ENCODE assay signal across 10 cellular contexts in genomic region chr20:5843054-5843731, GRCh38.
DNase-seq lines count a peak whose midpoint lies in the region; ATAC-seq and TF ChIP-seq lines count a peak whose summit lies in the region.
"Had no signal": no experiment of that assay in that cellular context is flagged by ENCODE, and none has a peak within 500 bp of the region (broad histone marks: within the 10 kb centered on the region; RNA-seq: fewer than 3 reads in every experiment).

No MANE protein-coding gene starts in this region.

- peaks cover 7% of the 10 kb centered on the region for H3K36me3 Mint-ChIP-seq in activated CD8-positive, alpha-beta memory T cell treated with anti-CD3 and anti-CD28 coated beads, Interleukin-2, amount 10 ng/mL, durations not matched to agents 7 days and 5 days
- peaks cover 2 to 7% of the 10 kb centered on the region in 2 donors for H3K36me3 Mint-ChIP-seq in stimulated activated naive B cell treated with anti-CD40 and anti-IgM and Interleukin-4, amounts not matched to agents 10 μg/mL and 1 μg/mL and 100 μg/mL, for 72 hours

- peak overlapping the region; percentile 2 for H3K27ac Mint-ChIP-seq in activated CD8-positive, alpha-beta memory T cell treated with anti-CD3 and anti-CD28 coated beads, Interleukin-2, amount 10 ng/mL, durations not matched to agents 7 days and 5 days
- peak overlapping the region; percentile 4 for H3K27ac Mint-ChIP-seq in stimulated activated naive B cell treated with anti-CD40 and anti-IgM and Interleukin-4, amounts not matched to agents 10 μg/mL and 1 μg/mL and 100 μg/mL, for 72 hours

- peak overlapping the region; percentile 34 for H3K4me3 ChIP-seq in OCI-LY3 (ENCODE audit: low read length)

- peaks cover 6% of the 10 kb centered on the region for H3K36me3 ChIP-seq in OCI-LY3 (replicated peaks; ENCODE audit: low read depth, low read length)

- H3K27me3 ChIP-seq in OCI-LY3 (ENCODE audit: low read depth, low read length): peaks cover 35% of the 10 kb centered on the region

- H3K9me3 ChIP-seq in OCI-LY3 (ENCODE audit: insufficient read depth, low read length): no peaks in the 10 kb centered on the region

- peaks cover 17% of the 10 kb centered on the region; the same call in 1 of the 2 replicates for H4K20me1 ChIP-seq in OCI-LY3 (ENCODE audit: insufficient read depth, low read length)

- H3K9me3 Mint-ChIP-seq in activated CD8-positive, alpha-beta memory T cell treated with anti-CD3 and anti-CD28 coated beads, Interleukin-2, amount 10 ng/mL, durations not matched to agents 7 days and 5 days (ENCODE audit: low read depth): no peaks in the 10 kb centered on the region
- H3K9me3 Mint-ChIP-seq in stimulated activated naive B cell treated with anti-CD40 and anti-IgM and Interleukin-4, amounts not matched to agents 10 μg/mL and 1 μg/mL and 100 μg/mL, for 72 hours: no peaks in the 10 kb centered on the region

- peak overlapping the region; percentile 20; the same call in 1 of the 2 replicates for H3K27ac ChIP-seq in OCI-LY3 (ENCODE audit: low read length)

- CTCF ChIA-PET in activated CD8-positive, alpha-beta memory T cell treated with anti-CD3 and anti-CD28 coated beads, Interleukin-2, amount 10 ng/mL, durations not matched to agents 7 days and 5 days (lab: Charles Lee): interaction anchor here (0.8 to 3.4 kb wide), 6 partner anchors 11 to 314 kb away, joined by 3 to 15 read pairs (median 3); no protein-coding TSS in a partner anchor

- no peak overlapping the region for H2AFZ ChIP-seq in OCI-LY3 (ENCODE audit: low read depth, low read length)

- peak; percentile 47 for ATAC-seq in activated CD8-positive, alpha-beta memory T cell treated with anti-CD3 and anti-CD28 coated beads, Interleukin-2, amount 10 ng/mL, durations not matched to agents 7 days and 5 days
- ATAC-seq in HG02642 (IDR thresholded peaks at IDR 0.05; ENCODE audit: poor library complexity, unreplicated experiment): peak; percentile 56
- ATAC-seq in stimulated activated naive B cell treated with anti-CD40 and anti-IgM and Interleukin-4, amounts not matched to agents 10 μg/mL and 1 μg/mL and 100 μg/mL, for 72 hours (replicated peaks): peak; percentile 56 to 57

- H3K4me3 Mint-ChIP-seq in activated CD8-positive, alpha-beta memory T cell treated with anti-CD3 and anti-CD28 coated beads, Interleukin-2, amount 10 ng/mL, durations not matched to agents 7 days and 5 days: no peak overlapping the region
- H3K4me3 Mint-ChIP-seq in stimulated activated naive B cell treated with anti-CD40 and anti-IgM and Interleukin-4, amounts not matched to agents 10 μg/mL and 1 μg/mL and 100 μg/mL, for 72 hours: no peak overlapping the region

- H3K4me2 ChIP-seq in OCI-LY3 (ENCODE audit: low read length): peak overlapping the region; percentile 61

- H3K79me2 ChIP-seq in OCI-LY3 (ENCODE audit: low read length): no peaks in the 10 kb centered on the region

- no peak for DNase-seq in activated CD8-positive, alpha-beta memory T cell treated with anti-CD3 and anti-CD28 coated beads, Interleukin-2, amount 10 ng/mL, durations not matched to agents 7 days and 5 days
- DNase-seq in activated CD8-positive, alpha-beta memory T cell treated with anti-CD3 and anti-CD28 coated beads for 24 hours: no peak
- no peak for DNase-seq in stimulated activated naive B cell treated with anti-CD40 and anti-IgM and Interleukin-4, amounts not matched to agents 10 μg/mL and 1 μg/mL and 100 μg/mL, for 72 hours
- DNase-seq in glomerular visceral epithelial cell (ENCODE audit: extremely low spot score): no peak
- no peak for DNase-seq in stimulated activated CD4-positive, alpha-beta T cell treated with anti-CD3 and anti-CD28 coated beads, Interleukin-12 subunit alpha, Interleukin-12 subunit beta, amount 100 ng/mL, for 4 hours
- no peak for DNase-seq in cardiac septum (ENCODE audit: low spot score)
- DNase-seq: cortex of kidney, NCI-H146 had no signal

- intact Hi-C loops in cardiac septum (cut with DNase I): no loop called here

- peaks cover 43% of the 10 kb centered on the region for H3K4me1 Mint-ChIP-seq in activated CD8-positive, alpha-beta memory T cell treated with anti-CD3 and anti-CD28 coated beads, Interleukin-2, amount 10 ng/mL, durations not matched to agents 7 days and 5 days
- H3K4me1 Mint-ChIP-seq in stimulated activated naive B cell treated with anti-CD40 and anti-IgM and Interleukin-4, amounts not matched to agents 10 μg/mL and 1 μg/mL and 100 μg/mL, for 72 hours: peaks cover 18 to 34% of the 10 kb centered on the region in 2 donors

- peaks cover 22% of the 10 kb centered on the region for H3K27me3 Mint-ChIP-seq in activated CD8-positive, alpha-beta memory T cell treated with anti-CD3 and anti-CD28 coated beads, Interleukin-2, amount 10 ng/mL, durations not matched to agents 7 days and 5 days
- no peaks in the 10 kb centered on the region for H3K27me3 Mint-ChIP-seq in stimulated activated naive B cell treated with anti-CD40 and anti-IgM and Interleukin-4, amounts not matched to agents 10 μg/mL and 1 μg/mL and 100 μg/mL, for 72 hours

- H3K9ac ChIP-seq in OCI-LY3 (ENCODE audit: low read length): 0 out of 2 replicates have a peak overlapping the region, but pooled peaks have one; percentile 0

- no peak for TF ChIP-seq CTCF in OCI-LY3 (IDR thresholded peaks at IDR 0.05; ENCODE audit: low read depth, low read length)

- peaks cover 56% of the 10 kb centered on the region for H3K4me1 ChIP-seq in OCI-LY3 (ENCODE audit: low read length)
